17 cellular contexts compared by ENCODE assay signal in genomic region chr9:20478780-20479179, GRCh38.
DNase-seq lines count a peak whose midpoint lies in the region; ATAC-seq and TF ChIP-seq lines count a peak whose summit lies in the region.
"Had no signal": no experiment of that assay in that cellular context is flagged by ENCODE, and none has a peak within 500 bp of the region (broad histone marks: within the 10 kb centered on the region; RNA-seq: fewer than 3 reads in every experiment).

No MANE protein-coding gene starts in this region.

- ATAC-seq in upper lobe of left lung (ENCODE audit: low FRiP score in 2 of 2): no peak
- no peak for ATAC-seq in upper lobe of right lung

- no peaks in the 10 kb centered on the region for H3K9me3 ChIP-seq in SJCRH30 (replicated peaks)
- no peaks in the 10 kb centered on the region for H3K9me3 ChIP-seq in upper lobe of left lung
- no peaks in the 10 kb centered on the region for H3K9me3 ChIP-seq in upper lobe of right lung

- peaks cover 14% of the 10 kb centered on the region for H3K4me1 ChIP-seq in SJCRH30
- peaks cover 0 to 3% (median 0%) of the 10 kb centered on the region in 4 donors for H3K4me1 ChIP-seq in upper lobe of left lung
- peaks cover 4% of the 10 kb centered on the region for H3K4me1 ChIP-seq in upper lobe of right lung

- DNase-seq in NCI-H82 (lab: John Stamatoyannopoulos, UW): peak; percentile 32
- DNase-seq in NCI-H82 treated with DMSO at 0.1 percent for 48 hours (lab: John Stamatoyannopoulos, UW; ENCODE audit: unreplicated experiment): no peak
- no peak for DNase-seq in GM10248 (ENCODE audit: extremely low spot score)
- peak; percentile 4 to 62 for DNase-seq in SJCRH30
- peak; percentile 90 for DNase-seq in myocyte (ENCODE audit: low read depth)
- no peak for DNase-seq in iPS-NIHi7 (ENCODE audit: extremely low spot score)
- DNase-seq in upper lobe of left lung: no peak
- no peak for DNase-seq in upper lobe of right lung
- DNase-seq: activated CD4-positive, alpha-beta T cell treated with anti-CD3 and anti-CD28 coated beads, Interleukin-2, amount 10 ng/mL, durations not matched to agents 7 days and 5 days; activated naive CD4-positive, alpha-beta T cell; C1 segment of cervical spinal cord; naive B cell; NCI-H187; NCI-H345; posterior cingulate gyrus; small intestine; stimulated activated CD4-positive, alpha-beta T cell treated with anti-CD3 and anti-CD28 coated beads, Interleukin-4, amount 100 ng/mL, for 24 hours had no signal

- H3K27ac ChIP-seq in SJCRH30 (0 out of 2 replicates have a peak overlapping the region, but pooled peaks have one; percentile 13), upper lobe of left lung (no peak overlapping the region), upper lobe of right lung (no peak overlapping the region)

- WGBS in upper lobe of left lung, 2 donors: 54 to 56% methylated on average over 2 of the region's 2 CpGs

- POLR2A ChIA-PET in GM10248 (lab: Yijun Ruan, JAX): no interaction called here

- CTCF ChIA-PET in GM10248 (lab: Yijun Ruan, JAX): interaction anchor here (0.8 to 1.8 kb wide), 7 partner anchors 10 to 101 kb away, joined by 3 to 6 read pairs (median 3); no protein-coding TSS in a partner anchor

- H3K27me3 ChIP-seq in SJCRH30 (no peaks in the 10 kb centered on the region), upper lobe of left lung (no peaks in the 10 kb centered on the region), upper lobe of right lung (no peaks in the 10 kb centered on the region)

- TF ChIP-seq EP300 in upper lobe of left lung (IDR thresholded peaks at IDR 0.05): no peak

- H3K36me3 ChIP-seq in SJCRH30: no peaks in the 10 kb centered on the region
- H3K36me3 ChIP-seq in upper lobe of left lung: no peaks in the 10 kb centered on the region
- H3K36me3 ChIP-seq in upper lobe of right lung: no peaks in the 10 kb centered on the region

- intact Hi-C loops in upper lobe of right lung (cut with DNase I): no loop called here

- H3K4me3 ChIP-seq in SJCRH30 (no peak overlapping the region), upper lobe of left lung (no peak overlapping the region), upper lobe of right lung (no peak overlapping the region)

- peak; percentile 3 for TF ChIP-seq CTCF in GM10248 (IDR thresholded peaks at IDR 0.05; ENCODE audit: control extremely low read depth, extremely low read depth, low read depth, missing control alignments)
- TF ChIP-seq CTCF in upper lobe of left lung (IDR thresholded peaks at IDR 0.05): no peak
- TF ChIP-seq CTCF in upper lobe of right lung (IDR thresholded peaks at IDR 0.05): no peak

- no peak for TF ChIP-seq POLR2A in upper lobe of left lung (IDR thresholded peaks at IDR 0.05)

Comparison
In these comparisons a context has a peak if more than half of its experiments do, and no peak if none do; other contexts are left out.
1. DNase-seq: peak in NCI-H82 (single experiment), SJCRH30 (2 of 2) and myocyte (single experiment); none in NCI-H82 treated with DMSO at 0.1 percent for 48 hours (single experiment), GM10248 (single experiment), iPS-NIHi7 (single experiment), upper lobe of left lung (0 of 2) and upper lobe of right lung (single experiment).